22 cellular contexts compared by ENCODE assay signal in the genomic region with DNA sequence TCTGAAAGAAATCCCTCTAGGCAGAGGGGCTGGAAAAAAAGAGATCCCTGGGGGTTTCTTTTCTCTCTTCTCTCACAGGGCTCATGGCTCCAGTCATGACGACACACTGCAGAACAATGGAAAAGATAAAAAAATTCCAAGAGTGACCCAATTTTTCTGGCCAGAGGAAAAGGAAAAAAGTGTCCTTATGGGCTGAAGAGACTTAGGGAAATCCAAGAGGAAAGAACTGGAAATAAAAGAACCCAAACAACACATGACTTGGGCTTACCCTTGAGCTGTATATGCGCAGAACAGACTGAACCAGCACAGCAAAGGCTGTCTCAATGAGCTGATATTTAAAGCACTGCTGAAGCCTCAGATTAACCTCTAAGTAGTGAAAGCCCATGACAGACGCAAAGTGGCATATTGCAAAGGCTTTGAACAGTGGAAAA.
"Had no signal": no experiment of that assay in that cellular context is flagged by ENCODE, and none has a peak within 500 bp of the region (broad histone marks: within the 10 kb centered on the region; RNA-seq: fewer than 3 reads in every experiment).

No MANE protein-coding gene starts in this region.

- H3K4me3 ChIP-seq: adrenal gland, tibial artery had no signal

- H3K9me3 ChIP-seq: adrenal gland, neutrophil, tibial artery had no signal

- H3K9ac ChIP-seq: parathyroid adenoma had no signal

- DNase-seq: activated CD4-positive, alpha-beta memory T cell treated with anti-CD3 and anti-CD28 coated beads for 36 hours; activated CD4-positive, alpha-beta T cell treated with anti-CD3 and anti-CD28 coated beads for 4 hours; activated gamma-delta T cell treated with Interleukin-2 at 50 U/mL for 16 hours; activated T-cell treated with anti-CD3 and anti-CD28 coated beads for 4 hours; adrenal gland; effector memory CD8-positive, alpha-beta T cell; foreskin melanocyte; head of caudate nucleus; immature natural killer cell; kidney glomerular epithelial cell; mesenchymal stem cell; natural killer cell; stimulated activated naive CD8-positive, alpha-beta T cell treated with anti-CD3 and anti-CD28 coated beads, Interleukin-15, Interleukin-2, amounts not matched to agents 100 U/mL and 50 U/mL, for 24 hours; substantia nigra; T-helper 17 cell; tibial artery had no signal

- H2AFZ ChIP-seq: parathyroid adenoma had no signal

- H3K27ac ChIP-seq: adrenal gland, epithelial cell of prostate, neutrophil, parathyroid adenoma, tibial artery, VCaP had no signal

- FAIRE-seq: bronchial epithelial cell had no signal

- H3K27me3 ChIP-seq: adrenal gland, neutrophil, tibial artery had no signal

- H3K4me1 ChIP-seq: adrenal gland, parathyroid adenoma had no signal

- ATAC-seq: activated naive CD4-positive, alpha-beta T cell treated with anti-CD3 and anti-CD28 coated beads, Interleukin-2, amount 50 U/mL, for 72 hours; effector memory CD8-positive, alpha-beta T cell; natural killer cell; stimulated activated naive CD8-positive, alpha-beta T cell treated with anti-CD3 and anti-CD28 coated beads, Interleukin-15, Interleukin-2, amounts not matched to agents 100 U/mL and 50 U/mL, for 24 hours; T-helper 17 cell had no signal
